Comparison of ENCODE assay signal across 1 cellular context in the genomic region with DNA sequence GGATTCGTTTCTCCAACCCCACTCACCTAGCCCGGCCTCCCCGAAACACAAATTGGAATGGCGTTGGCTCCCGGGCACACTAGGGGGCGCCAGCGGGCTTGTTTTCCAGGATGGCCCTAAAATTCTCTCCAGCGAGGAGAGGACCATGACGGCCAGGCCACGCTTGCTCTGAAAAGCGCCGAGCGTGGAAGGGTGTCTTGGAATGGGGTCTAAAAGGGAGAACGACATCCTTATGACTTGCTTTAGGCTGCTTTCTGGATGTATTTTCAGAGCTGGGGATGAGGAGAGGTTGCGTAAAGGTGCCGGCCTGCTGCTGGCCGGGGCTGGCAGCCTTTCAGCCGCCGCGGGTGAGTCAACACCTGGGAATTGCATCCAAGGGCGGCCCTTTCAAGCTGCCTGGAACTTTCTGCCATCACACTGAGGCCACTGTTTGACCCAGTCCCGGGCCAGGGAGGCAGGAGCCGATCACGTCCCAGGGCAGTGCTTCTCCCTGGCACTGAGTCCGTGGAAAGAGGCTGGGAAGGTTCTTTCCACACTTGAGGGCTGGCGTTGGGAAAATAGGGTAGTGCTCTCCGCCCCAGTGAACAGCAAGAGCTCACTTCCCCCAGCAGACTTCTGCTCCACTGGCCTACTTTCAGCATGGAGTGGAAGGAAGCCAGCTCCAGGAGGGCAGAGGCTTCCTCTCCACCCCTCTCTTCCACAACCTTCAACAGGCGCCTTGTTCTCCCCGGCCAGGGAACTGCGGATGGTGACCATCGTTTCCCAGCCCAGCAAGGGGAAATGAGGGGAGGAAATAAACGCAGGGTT.
A peak's percentile ranks its signal among the peaks of the same experiment; 100 is the strongest.
TF ChIP-seq lines count a peak whose summit lies in the region.

No MANE protein-coding gene starts in this region.

TF ChIP-seq in HepG2, 621 proteins besides CTCF, POLR2A, EP300 and RAD21 (continued from another document and continues in another):
- TF ChIP-seq NONO (IDR thresholded peaks at IDR 0.05) (no peak), NONO (CRISPR knock-in tag; conservative IDR thresholded peaks at IDR 0.05) (peak; percentile 54; the same call in 1 of the 2 replicates), MAF1 (CRISPR knock-in tag; IDR thresholded peaks at IDR 0.05; ENCODE audit: borderline replicate concordance) (no peak), MATR3 (CRISPR knock-in tag; IDR thresholded peaks at IDR 0.05) (no peak), KLF15 (CRISPR knock-in tag; IDR thresholded peaks at IDR 0.05; ENCODE audit: borderline replicate concordance) (0 out of 2 replicates have a peak, but pooled peaks have one; percentile 26), HNRNPL (IDR thresholded peaks at IDR 0.05; ENCODE audit: low read depth, low read length) (peak; percentile 93), HOXA5 (CRISPR knock-in tag; IDR thresholded peaks at IDR 0.05) (peak; percentile 79; the same call in 1 of the 2 replicates), ZNF75D (CRISPR knock-in tag; IDR thresholded peaks at IDR 0.05; ENCODE audit: borderline replicate concordance) (no peak), RFXAP (CRISPR knock-in tag; IDR thresholded peaks at IDR 0.05; ENCODE audit: borderline replicate concordance) (0 out of 2 replicates have a peak, but pooled peaks have one; percentile 56), MAFF (IDR thresholded peaks at IDR 0.05; ENCODE audit: low read depth, low read length) (no peak), ZNF567 (CRISPR knock-in tag; IDR thresholded peaks at IDR 0.05; ENCODE audit: borderline replicate concordance) (peak; percentile 68; the same call in 1 of the 2 replicates), ZMAT3 (CRISPR knock-in tag; conservative IDR thresholded peaks at IDR 0.05) (no peak), ZNF143 (CRISPR knock-in tag; IDR thresholded peaks at IDR 0.05) (no peak; the same call in 1 of the 2 replicates), ZNF224 (CRISPR knock-in tag; IDR thresholded peaks at IDR 0.05) (peak; percentile 97), MZF1 (CRISPR knock-in tag; IDR thresholded peaks at IDR 0.05; ENCODE audit: borderline replicate concordance) (no peak), ZNF713 (CRISPR knock-in tag; IDR thresholded peaks at IDR 0.05) (0 out of 2 replicates have a peak, but pooled peaks have one; percentile 66), ZNF263 (CRISPR knock-in tag; IDR thresholded peaks at IDR 0.05) (peak; percentile 40; the same call in 1 of the 2 replicates), SMAD3 (CRISPR knock-in tag; IDR thresholded peaks at IDR 0.05) (peak; percentile 82; the same call in 1 of the 2 replicates), SETDB1 (CRISPR knock-in tag; IDR thresholded peaks at IDR 0.05; ENCODE audit: borderline replicate concordance) (no peak), CBX5 (CRISPR knock-in tag; IDR thresholded peaks at IDR 0.05; ENCODE audit: borderline replicate concordance) (peak; percentile 83; the same call in 1 of the 2 replicates), ZNF136 (CRISPR knock-in tag; IDR thresholded peaks at IDR 0.05; ENCODE audit: low read depth) (peak; percentile 49; the same call in 1 of the 2 replicates), SYNCRIP (IDR thresholded peaks at IDR 0.05; ENCODE audit: insufficient read depth, low read depth, low read length) (no peak), ZNF674 (CRISPR knock-in tag; IDR thresholded peaks at IDR 0.05; ENCODE audit: low read depth) (no peak), MIER2 (CRISPR knock-in tag; IDR thresholded peaks at IDR 0.05) (no peak), NR2C2 (CRISPR knock-in tag; IDR thresholded peaks at IDR 0.05; ENCODE audit: borderline replicate concordance) (peak; percentile 50; the same call in 1 of the 2 replicates), NRL (CRISPR knock-in tag; IDR thresholded peaks at IDR 0.05; ENCODE audit: borderline replicate concordance) (peak; percentile 94), PRPF4 (IDR thresholded peaks at IDR 0.05; ENCODE audit: low read depth, low read length, poor library complexity, severe bottlenecking) (no peak), ZNF549 (CRISPR knock-in tag; IDR thresholded peaks at IDR 0.05) (no peak), CBX1 (IDR thresholded peaks at IDR 0.05; ENCODE audit: low read depth) (peak; percentile 17), JUND (CRISPR knock-in tag; IDR thresholded peaks at IDR 0.05) (peak; percentile 88), JUN (CRISPR knock-in tag; IDR thresholded peaks at IDR 0.05) (peak; percentile 91), STAG1 (CRISPR knock-in tag; IDR thresholded peaks at IDR 0.05) (peak; percentile 94), EZH2 (conservative IDR thresholded peaks at IDR 0.05; ENCODE audit: low read depth, low read length) (no peak), FOXJ3 (CRISPR knock-in tag; IDR thresholded peaks at IDR 0.05; ENCODE audit: borderline replicate concordance) (peak; percentile 53; the same call in 1 of the 2 replicates)
- TF ChIP-seq, protein P1, sequence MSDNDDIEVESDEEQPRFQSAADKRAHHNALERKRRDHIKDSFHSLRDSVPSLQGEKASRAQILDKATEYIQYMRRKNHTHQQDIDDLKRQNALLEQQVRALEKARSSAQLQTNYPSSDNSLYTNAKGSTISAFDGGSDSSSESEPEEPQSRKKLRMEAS (IDR thresholded peaks at IDR 0.05), result peak; percentile 60; the same call in 1 of the 2 replicates
- TF ChIP-seq, protein P2, sequence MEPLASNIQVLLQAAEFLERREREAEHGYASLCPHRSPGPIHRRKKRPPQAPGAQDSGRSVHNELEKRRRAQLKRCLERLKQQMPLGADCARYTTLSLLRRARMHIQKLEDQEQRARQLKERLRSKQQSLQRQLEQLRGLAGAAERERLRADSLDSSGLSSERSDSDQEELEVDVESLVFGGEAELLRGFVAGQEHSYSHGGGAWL (CRISPR knock-in tag; IDR thresholded peaks at IDR 0.05), result peak; percentile 83
- TF ChIP-seq, protein P3, sequence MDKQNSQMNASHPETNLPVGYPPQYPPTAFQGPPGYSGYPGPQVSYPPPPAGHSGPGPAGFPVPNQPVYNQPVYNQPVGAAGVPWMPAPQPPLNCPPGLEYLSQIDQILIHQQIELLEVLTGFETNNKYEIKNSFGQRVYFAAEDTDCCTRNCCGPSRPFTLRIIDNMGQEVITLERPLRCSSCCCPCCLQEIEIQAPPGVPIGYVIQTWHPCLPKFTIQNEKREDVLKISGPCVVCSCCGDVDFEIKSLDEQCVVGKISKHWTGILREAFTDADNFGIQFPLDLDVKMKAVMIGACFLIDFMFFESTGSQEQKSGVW (CRISPR knock-in tag; IDR thresholded peaks at IDR 0.05; ENCODE audit: borderline replicate concordance), result no peak
- TF ChIP-seq, protein P4, sequence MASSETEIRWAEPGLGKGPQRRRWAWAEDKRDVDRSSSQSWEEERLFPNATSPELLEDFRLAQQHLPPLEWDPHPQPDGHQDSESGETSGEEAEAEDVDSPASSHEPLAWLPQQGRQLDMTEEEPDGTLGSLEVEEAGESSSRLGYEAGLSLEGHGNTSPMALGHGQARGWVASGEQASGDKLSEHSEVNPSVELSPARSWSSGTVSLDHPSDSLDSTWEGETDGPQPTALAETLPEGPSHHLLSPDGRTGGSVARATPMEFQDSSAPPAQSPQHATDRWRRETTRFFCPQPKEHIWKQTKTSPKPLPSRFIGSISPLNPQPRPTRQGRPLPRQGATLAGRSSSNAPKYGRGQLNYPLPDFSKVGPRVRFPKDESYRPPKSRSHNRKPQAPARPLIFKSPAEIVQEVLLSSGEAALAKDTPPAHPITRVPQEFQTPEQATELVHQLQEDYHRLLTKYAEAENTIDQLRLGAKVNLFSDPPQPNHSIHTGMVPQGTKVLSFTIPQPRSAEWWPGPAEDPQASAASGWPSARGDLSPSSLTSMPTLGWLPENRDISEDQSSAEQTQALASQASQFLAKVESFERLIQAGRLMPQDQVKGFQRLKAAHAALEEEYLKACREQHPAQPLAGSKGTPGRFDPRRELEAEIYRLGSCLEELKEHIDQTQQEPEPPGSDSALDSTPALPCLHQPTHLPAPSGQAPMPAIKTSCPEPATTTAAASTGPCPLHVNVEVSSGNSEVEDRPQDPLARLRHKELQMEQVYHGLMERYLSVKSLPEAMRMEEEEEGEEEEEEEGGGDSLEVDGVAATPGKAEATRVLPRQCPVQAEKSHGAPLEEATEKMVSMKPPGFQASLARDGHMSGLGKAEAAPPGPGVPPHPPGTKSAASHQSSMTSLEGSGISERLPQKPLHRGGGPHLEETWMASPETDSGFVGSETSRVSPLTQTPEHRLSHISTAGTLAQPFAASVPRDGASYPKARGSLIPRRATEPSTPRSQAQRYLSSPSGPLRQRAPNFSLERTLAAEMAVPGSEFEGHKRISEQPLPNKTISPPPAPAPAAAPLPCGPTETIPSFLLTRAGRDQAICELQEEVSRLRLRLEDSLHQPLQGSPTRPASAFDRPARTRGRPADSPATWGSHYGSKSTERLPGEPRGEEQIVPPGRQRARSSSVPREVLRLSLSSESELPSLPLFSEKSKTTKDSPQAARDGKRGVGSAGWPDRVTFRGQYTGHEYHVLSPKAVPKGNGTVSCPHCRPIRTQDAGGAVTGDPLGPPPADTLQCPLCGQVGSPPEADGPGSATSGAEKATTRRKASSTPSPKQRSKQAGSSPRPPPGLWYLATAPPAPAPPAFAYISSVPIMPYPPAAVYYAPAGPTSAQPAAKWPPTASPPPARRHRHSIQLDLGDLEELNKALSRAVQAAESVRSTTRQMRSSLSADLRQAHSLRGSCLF (CRISPR knock-in tag; IDR thresholded peaks at IDR 0.05; ENCODE audit: borderline replicate concordance), result 0 out of 2 replicates have a peak, but pooled peaks have one; percentile 52
- TF ChIP-seq, protein P5, sequence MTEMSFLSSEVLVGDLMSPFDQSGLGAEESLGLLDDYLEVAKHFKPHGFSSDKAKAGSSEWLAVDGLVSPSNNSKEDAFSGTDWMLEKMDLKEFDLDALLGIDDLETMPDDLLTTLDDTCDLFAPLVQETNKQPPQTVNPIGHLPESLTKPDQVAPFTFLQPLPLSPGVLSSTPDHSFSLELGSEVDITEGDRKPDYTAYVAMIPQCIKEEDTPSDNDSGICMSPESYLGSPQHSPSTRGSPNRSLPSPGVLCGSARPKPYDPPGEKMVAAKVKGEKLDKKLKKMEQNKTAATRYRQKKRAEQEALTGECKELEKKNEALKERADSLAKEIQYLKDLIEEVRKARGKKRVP (CRISPR knock-in tag; IDR thresholded peaks at IDR 0.05), result peak in 1 of 2 experiments; percentile 56; a peak in 1 of 4 replicates
- TF ChIP-seq, protein P6, sequence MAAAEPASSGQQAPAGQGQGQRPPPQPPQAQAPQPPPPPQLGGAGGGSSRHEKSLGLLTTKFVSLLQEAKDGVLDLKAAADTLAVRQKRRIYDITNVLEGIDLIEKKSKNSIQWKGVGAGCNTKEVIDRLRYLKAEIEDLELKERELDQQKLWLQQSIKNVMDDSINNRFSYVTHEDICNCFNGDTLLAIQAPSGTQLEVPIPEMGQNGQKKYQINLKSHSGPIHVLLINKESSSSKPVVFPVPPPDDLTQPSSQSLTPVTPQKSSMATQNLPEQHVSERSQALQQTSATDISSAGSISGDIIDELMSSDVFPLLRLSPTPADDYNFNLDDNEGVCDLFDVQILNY (CRISPR knock-in tag; conservative IDR thresholded peaks at IDR 0.05), result 0 out of 2 replicates have a peak, but pooled peaks have one; percentile 26
- TF ChIP-seq, protein P7, sequence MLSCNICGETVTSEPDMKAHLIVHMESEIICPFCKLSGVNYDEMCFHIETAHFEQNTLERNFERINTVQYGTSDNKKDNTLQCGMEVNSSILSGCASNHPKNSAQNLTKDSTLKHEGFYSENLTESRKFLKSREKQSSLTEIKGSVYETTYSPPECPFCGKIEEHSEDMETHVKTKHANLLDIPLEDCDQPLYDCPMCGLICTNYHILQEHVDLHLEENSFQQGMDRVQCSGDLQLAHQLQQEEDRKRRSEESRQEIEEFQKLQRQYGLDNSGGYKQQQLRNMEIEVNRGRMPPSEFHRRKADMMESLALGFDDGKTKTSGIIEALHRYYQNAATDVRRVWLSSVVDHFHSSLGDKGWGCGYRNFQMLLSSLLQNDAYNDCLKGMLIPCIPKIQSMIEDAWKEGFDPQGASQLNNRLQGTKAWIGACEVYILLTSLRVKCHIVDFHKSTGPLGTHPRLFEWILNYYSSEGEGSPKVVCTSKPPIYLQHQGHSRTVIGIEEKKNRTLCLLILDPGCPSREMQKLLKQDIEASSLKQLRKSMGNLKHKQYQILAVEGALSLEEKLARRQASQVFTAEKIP (CRISPR knock-in tag; IDR thresholded peaks at IDR 0.05; ENCODE audit: borderline replicate concordance), result no peak
- TF ChIP-seq, protein P8, sequence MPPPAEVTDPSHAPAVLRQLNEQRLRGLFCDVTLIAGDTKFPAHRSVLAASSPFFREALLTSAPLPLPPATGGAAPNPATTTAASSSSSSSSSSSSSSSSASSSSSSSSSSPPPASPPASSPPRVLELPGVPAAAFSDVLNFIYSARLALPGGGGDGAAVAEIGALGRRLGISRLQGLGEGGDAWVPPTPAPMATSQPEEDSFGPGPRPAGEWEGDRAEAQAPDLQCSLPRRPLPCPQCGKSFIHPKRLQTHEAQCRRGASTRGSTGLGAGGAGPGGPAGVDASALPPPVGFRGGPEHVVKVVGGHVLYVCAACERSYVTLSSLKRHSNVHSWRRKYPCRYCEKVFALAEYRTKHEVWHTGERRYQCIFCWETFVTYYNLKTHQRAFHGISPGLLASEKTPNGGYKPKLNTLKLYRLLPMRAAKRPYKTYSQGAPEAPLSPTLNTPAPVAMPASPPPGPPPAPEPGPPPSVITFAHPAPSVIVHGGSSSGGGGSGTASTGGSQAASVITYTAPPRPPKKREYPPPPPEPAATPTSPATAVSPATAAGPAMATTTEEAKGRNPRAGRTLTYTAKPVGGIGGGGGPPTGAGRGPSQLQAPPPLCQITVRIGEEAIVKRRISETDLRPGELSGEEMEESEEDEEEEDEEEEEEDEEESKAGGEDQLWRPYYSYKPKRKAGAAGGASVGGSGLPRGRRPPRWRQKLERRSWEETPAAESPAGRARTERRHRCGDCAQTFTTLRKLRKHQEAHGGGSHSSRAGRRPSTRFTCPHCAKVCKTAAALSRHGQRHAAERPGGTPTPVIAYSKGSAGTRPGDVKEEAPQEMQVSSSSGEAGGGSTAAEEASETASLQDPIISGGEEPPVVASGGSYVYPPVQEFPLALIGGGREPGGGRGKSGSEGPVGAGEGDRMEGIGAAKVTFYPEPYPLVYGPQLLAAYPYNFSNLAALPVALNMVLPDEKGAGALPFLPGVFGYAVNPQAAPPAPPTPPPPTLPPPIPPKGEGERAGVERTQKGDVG (CRISPR knock-in tag; IDR thresholded peaks at IDR 0.05; ENCODE audit: borderline replicate concordance), result peak; percentile 91; the same call in 1 of the 2 replicates
- TF ChIP-seq, protein P9, sequence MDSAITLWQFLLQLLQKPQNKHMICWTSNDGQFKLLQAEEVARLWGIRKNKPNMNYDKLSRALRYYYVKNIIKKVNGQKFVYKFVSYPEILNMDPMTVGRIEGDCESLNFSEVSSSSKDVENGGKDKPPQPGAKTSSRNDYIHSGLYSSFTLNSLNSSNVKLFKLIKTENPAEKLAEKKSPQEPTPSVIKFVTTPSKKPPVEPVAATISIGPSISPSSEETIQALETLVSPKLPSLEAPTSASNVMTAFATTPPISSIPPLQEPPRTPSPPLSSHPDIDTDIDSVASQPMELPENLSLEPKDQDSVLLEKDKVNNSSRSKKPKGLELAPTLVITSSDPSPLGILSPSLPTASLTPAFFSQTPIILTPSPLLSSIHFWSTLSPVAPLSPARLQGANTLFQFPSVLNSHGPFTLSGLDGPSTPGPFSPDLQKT (CRISPR knock-in tag; IDR thresholded peaks at IDR 0.05; ENCODE audit: borderline replicate concordance), result no peak
